8 cellular contexts compared by ENCODE assay signal in the genomic region with DNA sequence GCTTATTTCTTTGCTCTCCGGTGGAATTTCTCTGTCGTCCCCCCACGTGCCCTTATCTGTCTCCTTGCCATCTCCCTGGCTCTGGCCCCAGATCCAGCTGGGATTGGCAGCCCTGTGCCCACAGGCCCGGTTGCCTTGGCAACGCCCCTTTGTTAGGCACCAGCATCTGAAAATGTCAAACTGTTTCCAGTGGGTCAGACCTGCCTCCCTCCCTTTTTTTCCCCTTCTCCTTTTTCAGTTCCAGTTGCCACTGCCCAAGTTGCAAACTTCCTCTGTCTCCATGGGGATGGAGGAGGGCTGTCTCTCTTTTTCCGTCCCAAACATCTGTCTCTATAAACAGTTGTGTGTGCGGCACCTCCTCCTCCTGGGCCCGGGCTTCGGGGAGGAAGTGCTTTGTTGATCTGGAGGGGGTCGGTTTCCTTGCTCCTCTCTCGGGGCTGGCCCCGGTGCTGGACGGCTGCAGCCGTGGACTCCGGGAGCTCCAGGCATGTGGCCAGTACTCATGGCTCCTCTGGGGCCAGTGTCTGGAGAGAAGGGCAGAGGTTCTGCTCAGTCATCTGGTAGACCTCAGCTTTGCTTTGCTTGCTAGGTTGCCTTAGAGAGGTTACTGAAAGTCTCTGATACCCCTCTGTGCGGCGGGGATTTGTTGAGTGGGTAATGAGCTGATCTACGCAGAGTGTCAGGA. TPM values are rescaled to one million over a fixed set of nuclear protein-coding genes. Genes with fewer than 3 reads are reported as not detected.
DNase-seq lines count a peak whose midpoint lies in the region; ATAC-seq and TF ChIP-seq lines count a peak whose summit lies in the region.

No MANE protein-coding gene starts in this region.

- peak overlapping the region; percentile 68 for H3K4me2 ChIP-seq in skeletal muscle satellite cell (ENCODE audit: low read length)

- peaks cover 56% of the 10 kb centered on the region for H3K4me1 ChIP-seq in skeletal muscle satellite cell (ENCODE audit: control insufficient read depth, insufficient read depth, low read length)

- H3K9me3 ChIP-seq in skeletal muscle satellite cell (replicated peaks; ENCODE audit: low read length), result no peaks in the 10 kb centered on the region

- H3K36me3 ChIP-seq in skeletal muscle satellite cell (ENCODE audit: insufficient read depth, low read length), result no peaks in the 10 kb centered on the region

- no peaks in the 10 kb centered on the region for H3K27me3 ChIP-seq in skeletal muscle satellite cell (ENCODE audit: control insufficient read depth, insufficient read depth, low read length)

- H3K9ac ChIP-seq in skeletal muscle satellite cell (ENCODE audit: low read depth, low read length), result peak overlapping the region; percentile 79

- no peak for TF ChIP-seq CTCF in astrocyte of the spinal cord (IDR thresholded peaks at IDR 0.05; ENCODE audit: low read depth, low read length)

- in situ Hi-C loops in astrocyte of the spinal cord (cut with HindIII; ENCODE audit: low sequenced_read_pairs), result no loop called here

- DNase-seq in NCI-H2081 (lab: John Stamatoyannopoulos, UW) (peak; percentile 51), NCI-H2081 treated with DMSO at 0.1 percent for 48 hours (lab: John Stamatoyannopoulos, UW) (no peak), NCI-H524 (lab: John Stamatoyannopoulos, UW) (peak; percentile 84 to 86), astrocyte of the spinal cord (ENCODE audit: low read depth, low spot score) (peak; percentile 93), iPS-NIHi11 (ENCODE audit: low spot score) (peak; percentile 66), RKO (ENCODE audit: low spot score) (no peak)

- ATAC-seq in GM21786 (IDR thresholded peaks at IDR 0.05; ENCODE audit: unreplicated experiment), result no peak

- H3K4me3 ChIP-seq in astrocyte of the spinal cord (ENCODE audit: low read depth, low read length), result no peak overlapping the region
- H3K4me3 ChIP-seq in skeletal muscle satellite cell (ENCODE audit: low read length), result peak overlapping the region; percentile 48

RNA-seq across cellular contexts. Expression of a gene that starts 35.3 kb away (rescaled TPM):
- 52.0 and 93.5 TPM in 2 replicates for total RNA-seq in skeletal muscle satellite cell (2012; rRNA removed)

RNA-seq across cellular contexts. Expression of a gene that starts 53.9 kb away (rescaled TPM):
- 24.6 and 25.8 TPM in 2 replicates for total RNA-seq in skeletal muscle satellite cell (2012; rRNA removed)

Comparison
In these comparisons a context has a peak if more than half of its experiments do, and no peak if none do; other contexts are left out.
1. DNase-seq: peak in NCI-H2081 (2 of 2), NCI-H524 (2 of 2), astrocyte of the spinal cord (single experiment) and iPS-NIHi11 (single experiment); none in NCI-H2081 treated with DMSO at 0.1 percent for 48 hours (single experiment) and RKO (single experiment).